1 cellular context compared by ENCODE assay signal in the genomic region with DNA sequence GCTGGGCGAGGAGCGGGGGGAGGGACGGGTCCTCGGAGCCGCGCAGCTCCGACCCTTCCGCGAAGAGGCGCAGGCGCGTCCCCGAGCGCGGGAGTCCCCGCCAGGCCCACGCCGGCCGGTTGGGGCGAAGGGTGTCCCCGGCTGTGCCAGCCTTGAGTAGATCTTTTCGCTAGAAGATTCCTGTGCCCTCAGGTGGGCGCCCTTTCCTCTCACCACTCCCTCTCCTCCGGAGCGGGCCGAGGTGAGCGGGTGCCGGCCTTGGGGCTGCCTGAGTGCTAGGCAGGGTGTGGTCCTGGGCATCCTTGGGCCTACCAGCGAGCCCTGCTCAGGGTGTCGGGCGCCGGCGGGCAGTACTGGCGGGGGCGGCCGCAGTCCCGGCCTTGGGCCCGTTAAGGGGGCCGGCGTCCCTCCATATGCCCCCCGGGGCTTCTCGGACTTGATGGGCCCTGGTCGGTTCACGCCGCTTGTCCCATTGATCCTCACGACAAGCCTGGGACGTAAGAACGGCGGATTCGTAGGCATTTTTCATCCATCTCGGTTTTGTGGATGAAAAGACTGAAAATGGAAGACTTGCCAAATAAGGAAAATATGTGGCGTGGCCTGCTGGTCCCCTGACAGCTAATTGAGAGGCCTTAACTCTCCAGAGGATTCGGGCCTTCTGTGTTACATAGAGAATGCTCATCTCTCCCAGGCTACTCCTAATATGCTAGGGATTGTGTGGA.
TF ChIP-seq lines count a peak whose summit lies in the region.

No MANE protein-coding gene starts in this region.

TF ChIP-seq in HepG2, 621 proteins besides CTCF, POLR2A, EP300 and RAD21 (continued from another document and continues in another):
- TF ChIP-seq, protein P1, sequence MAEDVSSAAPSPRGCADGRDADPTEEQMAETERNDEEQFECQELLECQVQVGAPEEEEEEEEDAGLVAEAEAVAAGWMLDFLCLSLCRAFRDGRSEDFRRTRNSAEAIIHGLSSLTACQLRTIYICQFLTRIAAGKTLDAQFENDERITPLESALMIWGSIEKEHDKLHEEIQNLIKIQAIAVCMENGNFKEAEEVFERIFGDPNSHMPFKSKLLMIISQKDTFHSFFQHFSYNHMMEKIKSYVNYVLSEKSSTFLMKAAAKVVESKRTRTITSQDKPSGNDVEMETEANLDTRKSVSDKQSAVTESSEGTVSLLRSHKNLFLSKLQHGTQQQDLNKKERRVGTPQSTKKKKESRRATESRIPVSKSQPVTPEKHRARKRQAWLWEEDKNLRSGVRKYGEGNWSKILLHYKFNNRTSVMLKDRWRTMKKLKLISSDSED (CRISPR knock-in tag; IDR thresholded peaks at IDR 0.05): no peak
- TF ChIP-seq ZNF460 (CRISPR knock-in tag; IDR thresholded peaks at IDR 0.05; ENCODE audit: borderline replicate concordance) (no peak), SRSF1 (optimal IDR thresholded peaks at IDR 0.05; ENCODE audit: low read depth, low read length) (no peak), SNAI1 (CRISPR knock-in tag; IDR thresholded peaks at IDR 0.05; ENCODE audit: borderline replicate concordance) (0 out of 2 replicates have a peak, but pooled peaks have one; percentile 23), RFXAP (CRISPR knock-in tag; IDR thresholded peaks at IDR 0.05; ENCODE audit: borderline replicate concordance) (peak; percentile 58; the same call in 1 of the 2 replicates), SUZ12 (IDR thresholded peaks at IDR 0.05; ENCODE audit: low read depth, low read length) (no peak), KAT7 (CRISPR knock-in tag; IDR thresholded peaks at IDR 0.05; ENCODE audit: borderline replicate concordance) (no peak), NKX3-1 (CRISPR knock-in tag; IDR thresholded peaks at IDR 0.05) (no peak), SP1 (IDR thresholded peaks at IDR 0.05) (no peak), SP1 (CRISPR knock-in tag; IDR thresholded peaks at IDR 0.05) (no peak), ZNF550 (CRISPR knock-in tag; IDR thresholded peaks at IDR 0.05; ENCODE audit: borderline replicate concordance) (0 out of 2 replicates have a peak, but pooled peaks have one; percentile 59), MED1 (CRISPR knock-in tag; IDR thresholded peaks at IDR 0.05) (peak; percentile 46; the same call in 1 of the 2 replicates), ZNF589 (CRISPR knock-in tag; conservative IDR thresholded peaks at IDR 0.05) (no peak), NR2C2 (CRISPR knock-in tag; IDR thresholded peaks at IDR 0.05; ENCODE audit: borderline replicate concordance) (no peak), KLF15 (CRISPR knock-in tag; IDR thresholded peaks at IDR 0.05; ENCODE audit: borderline replicate concordance) (no peak), CBFB (CRISPR knock-in tag; IDR thresholded peaks at IDR 0.05) (no peak), ZNF737 (CRISPR knock-in tag; IDR thresholded peaks at IDR 0.05; ENCODE audit: borderline replicate concordance) (no peak), HNRNPL (IDR thresholded peaks at IDR 0.05; ENCODE audit: low read depth, low read length) (0 out of 2 replicates have a peak, but pooled peaks have one; percentile 62), ATRX (CRISPR knock-in tag; IDR thresholded peaks at IDR 0.05; ENCODE audit: borderline replicate concordance) (no peak), FOXJ3 (CRISPR knock-in tag; IDR thresholded peaks at IDR 0.05; ENCODE audit: borderline replicate concordance) (no peak), FOXP1 (IDR thresholded peaks at IDR 0.05) (no peak), FOXP1 (CRISPR knock-in tag; IDR thresholded peaks at IDR 0.05) (no peak), PHF21A (CRISPR knock-in tag; IDR thresholded peaks at IDR 0.05) (no peak), ZNF557 (CRISPR knock-in tag; IDR thresholded peaks at IDR 0.05) (no peak), TAF15 (IDR thresholded peaks at IDR 0.05; ENCODE audit: low read depth, low read length, poor library complexity, severe bottlenecking) (no peak), ZNF225 (CRISPR knock-in tag; IDR thresholded peaks at IDR 0.05) (no peak; the same call in 1 of the 2 replicates), ZNF510 (CRISPR knock-in tag; IDR thresholded peaks at IDR 0.05; ENCODE audit: low read depth) (no peak), SKI (IDR thresholded peaks at IDR 0.05; ENCODE audit: partially characterized antibody) (no peak)
- TF ChIP-seq, protein P2, sequence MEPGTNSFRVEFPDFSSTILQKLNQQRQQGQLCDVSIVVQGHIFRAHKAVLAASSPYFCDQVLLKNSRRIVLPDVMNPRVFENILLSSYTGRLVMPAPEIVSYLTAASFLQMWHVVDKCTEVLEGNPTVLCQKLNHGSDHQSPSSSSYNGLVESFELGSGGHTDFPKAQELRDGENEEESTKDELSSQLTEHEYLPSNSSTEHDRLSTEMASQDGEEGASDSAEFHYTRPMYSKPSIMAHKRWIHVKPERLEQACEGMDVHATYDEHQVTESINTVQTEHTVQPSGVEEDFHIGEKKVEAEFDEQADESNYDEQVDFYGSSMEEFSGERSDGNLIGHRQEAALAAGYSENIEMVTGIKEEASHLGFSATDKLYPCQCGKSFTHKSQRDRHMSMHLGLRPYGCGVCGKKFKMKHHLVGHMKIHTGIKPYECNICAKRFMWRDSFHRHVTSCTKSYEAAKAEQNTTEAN (CRISPR knock-in tag; conservative IDR thresholded peaks at IDR 0.05): peak; percentile 79
- TF ChIP-seq, protein P3, sequence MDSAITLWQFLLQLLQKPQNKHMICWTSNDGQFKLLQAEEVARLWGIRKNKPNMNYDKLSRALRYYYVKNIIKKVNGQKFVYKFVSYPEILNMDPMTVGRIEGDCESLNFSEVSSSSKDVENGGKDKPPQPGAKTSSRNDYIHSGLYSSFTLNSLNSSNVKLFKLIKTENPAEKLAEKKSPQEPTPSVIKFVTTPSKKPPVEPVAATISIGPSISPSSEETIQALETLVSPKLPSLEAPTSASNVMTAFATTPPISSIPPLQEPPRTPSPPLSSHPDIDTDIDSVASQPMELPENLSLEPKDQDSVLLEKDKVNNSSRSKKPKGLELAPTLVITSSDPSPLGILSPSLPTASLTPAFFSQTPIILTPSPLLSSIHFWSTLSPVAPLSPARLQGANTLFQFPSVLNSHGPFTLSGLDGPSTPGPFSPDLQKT (CRISPR knock-in tag; IDR thresholded peaks at IDR 0.05; ENCODE audit: borderline replicate concordance): no peak
- TF ChIP-seq, protein P4, sequence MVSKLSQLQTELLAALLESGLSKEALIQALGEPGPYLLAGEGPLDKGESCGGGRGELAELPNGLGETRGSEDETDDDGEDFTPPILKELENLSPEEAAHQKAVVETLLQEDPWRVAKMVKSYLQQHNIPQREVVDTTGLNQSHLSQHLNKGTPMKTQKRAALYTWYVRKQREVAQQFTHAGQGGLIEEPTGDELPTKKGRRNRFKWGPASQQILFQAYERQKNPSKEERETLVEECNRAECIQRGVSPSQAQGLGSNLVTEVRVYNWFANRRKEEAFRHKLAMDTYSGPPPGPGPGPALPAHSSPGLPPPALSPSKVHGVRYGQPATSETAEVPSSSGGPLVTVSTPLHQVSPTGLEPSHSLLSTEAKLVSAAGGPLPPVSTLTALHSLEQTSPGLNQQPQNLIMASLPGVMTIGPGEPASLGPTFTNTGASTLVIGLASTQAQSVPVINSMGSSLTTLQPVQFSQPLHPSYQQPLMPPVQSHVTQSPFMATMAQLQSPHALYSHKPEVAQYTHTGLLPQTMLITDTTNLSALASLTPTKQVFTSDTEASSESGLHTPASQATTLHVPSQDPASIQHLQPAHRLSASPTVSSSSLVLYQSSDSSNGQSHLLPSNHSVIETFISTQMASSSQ (IDR thresholded peaks at IDR 0.05; ENCODE audit: low read depth): no peak
- TF ChIP-seq, protein P4 (CRISPR knock-in tag; IDR thresholded peaks at IDR 0.05; ENCODE audit: borderline replicate concordance): no peak
- TF ChIP-seq, protein P5, sequence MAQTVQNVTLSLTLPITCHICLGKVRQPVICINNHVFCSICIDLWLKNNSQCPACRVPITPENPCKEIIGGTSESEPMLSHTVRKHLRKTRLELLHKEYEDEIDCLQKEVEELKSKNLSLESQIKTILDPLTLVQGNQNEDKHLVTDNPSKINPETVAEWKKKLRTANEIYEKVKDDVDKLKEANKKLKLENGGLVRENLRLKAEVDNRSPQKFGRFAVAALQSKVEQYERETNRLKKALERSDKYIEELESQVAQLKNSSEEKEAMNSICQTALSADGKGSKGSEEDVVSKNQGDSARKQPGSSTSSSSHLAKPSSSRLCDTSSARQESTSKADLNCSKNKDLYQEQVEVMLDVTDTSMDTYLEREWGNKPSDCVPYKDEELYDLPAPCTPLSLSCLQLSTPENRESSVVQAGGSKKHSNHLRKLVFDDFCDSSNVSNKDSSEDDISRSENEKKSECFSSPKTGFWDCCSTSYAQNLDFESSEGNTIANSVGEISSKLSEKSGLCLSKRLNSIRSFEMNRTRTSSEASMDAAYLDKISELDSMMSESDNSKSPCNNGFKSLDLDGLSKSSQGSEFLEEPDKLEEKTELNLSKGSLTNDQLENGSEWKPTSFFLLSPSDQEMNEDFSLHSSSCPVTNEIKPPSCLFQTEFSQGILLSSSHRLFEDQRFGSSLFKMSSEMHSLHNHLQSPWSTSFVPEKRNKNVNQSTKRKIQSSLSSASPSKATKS (CRISPR knock-in tag; IDR thresholded peaks at IDR 0.05): no peak; the same call in 1 of the 2 replicates
- TF ChIP-seq, protein P6, sequence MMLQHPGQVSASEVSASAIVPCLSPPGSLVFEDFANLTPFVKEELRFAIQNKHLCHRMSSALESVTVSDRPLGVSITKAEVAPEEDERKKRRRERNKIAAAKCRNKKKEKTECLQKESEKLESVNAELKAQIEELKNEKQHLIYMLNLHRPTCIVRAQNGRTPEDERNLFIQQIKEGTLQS (CRISPR knock-in tag; IDR thresholded peaks at IDR 0.05): no peak
- TF ChIP-seq, protein P7, sequence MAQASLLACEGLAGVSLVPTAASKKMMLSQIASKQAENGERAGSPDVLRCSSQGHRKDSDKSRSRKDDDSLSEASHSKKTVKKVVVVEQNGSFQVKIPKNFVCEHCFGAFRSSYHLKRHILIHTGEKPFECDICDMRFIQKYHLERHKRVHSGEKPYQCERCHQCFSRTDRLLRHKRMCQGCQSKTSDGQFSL (CRISPR knock-in tag; IDR thresholded peaks at IDR 0.05): no peak
- TF ChIP-seq, protein P8, sequence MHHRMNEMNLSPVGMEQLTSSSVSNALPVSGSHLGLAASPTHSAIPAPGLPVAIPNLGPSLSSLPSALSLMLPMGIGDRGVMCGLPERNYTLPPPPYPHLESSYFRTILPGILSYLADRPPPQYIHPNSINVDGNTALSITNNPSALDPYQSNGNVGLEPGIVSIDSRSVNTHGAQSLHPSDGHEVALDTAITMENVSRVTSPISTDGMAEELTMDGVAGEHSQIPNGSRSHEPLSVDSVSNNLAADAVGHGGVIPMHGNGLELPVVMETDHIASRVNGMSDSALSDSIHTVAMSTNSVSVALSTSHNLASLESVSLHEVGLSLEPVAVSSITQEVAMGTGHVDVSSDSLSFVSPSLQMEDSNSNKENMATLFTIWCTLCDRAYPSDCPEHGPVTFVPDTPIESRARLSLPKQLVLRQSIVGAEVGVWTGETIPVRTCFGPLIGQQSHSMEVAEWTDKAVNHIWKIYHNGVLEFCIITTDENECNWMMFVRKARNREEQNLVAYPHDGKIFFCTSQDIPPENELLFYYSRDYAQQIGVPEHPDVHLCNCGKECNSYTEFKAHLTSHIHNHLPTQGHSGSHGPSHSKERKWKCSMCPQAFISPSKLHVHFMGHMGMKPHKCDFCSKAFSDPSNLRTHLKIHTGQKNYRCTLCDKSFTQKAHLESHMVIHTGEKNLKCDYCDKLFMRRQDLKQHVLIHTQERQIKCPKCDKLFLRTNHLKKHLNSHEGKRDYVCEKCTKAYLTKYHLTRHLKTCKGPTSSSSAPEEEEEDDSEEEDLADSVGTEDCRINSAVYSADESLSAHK (CRISPR knock-in tag; IDR thresholded peaks at IDR 0.05; ENCODE audit: borderline replicate concordance): no peak
- TF ChIP-seq, protein P9, sequence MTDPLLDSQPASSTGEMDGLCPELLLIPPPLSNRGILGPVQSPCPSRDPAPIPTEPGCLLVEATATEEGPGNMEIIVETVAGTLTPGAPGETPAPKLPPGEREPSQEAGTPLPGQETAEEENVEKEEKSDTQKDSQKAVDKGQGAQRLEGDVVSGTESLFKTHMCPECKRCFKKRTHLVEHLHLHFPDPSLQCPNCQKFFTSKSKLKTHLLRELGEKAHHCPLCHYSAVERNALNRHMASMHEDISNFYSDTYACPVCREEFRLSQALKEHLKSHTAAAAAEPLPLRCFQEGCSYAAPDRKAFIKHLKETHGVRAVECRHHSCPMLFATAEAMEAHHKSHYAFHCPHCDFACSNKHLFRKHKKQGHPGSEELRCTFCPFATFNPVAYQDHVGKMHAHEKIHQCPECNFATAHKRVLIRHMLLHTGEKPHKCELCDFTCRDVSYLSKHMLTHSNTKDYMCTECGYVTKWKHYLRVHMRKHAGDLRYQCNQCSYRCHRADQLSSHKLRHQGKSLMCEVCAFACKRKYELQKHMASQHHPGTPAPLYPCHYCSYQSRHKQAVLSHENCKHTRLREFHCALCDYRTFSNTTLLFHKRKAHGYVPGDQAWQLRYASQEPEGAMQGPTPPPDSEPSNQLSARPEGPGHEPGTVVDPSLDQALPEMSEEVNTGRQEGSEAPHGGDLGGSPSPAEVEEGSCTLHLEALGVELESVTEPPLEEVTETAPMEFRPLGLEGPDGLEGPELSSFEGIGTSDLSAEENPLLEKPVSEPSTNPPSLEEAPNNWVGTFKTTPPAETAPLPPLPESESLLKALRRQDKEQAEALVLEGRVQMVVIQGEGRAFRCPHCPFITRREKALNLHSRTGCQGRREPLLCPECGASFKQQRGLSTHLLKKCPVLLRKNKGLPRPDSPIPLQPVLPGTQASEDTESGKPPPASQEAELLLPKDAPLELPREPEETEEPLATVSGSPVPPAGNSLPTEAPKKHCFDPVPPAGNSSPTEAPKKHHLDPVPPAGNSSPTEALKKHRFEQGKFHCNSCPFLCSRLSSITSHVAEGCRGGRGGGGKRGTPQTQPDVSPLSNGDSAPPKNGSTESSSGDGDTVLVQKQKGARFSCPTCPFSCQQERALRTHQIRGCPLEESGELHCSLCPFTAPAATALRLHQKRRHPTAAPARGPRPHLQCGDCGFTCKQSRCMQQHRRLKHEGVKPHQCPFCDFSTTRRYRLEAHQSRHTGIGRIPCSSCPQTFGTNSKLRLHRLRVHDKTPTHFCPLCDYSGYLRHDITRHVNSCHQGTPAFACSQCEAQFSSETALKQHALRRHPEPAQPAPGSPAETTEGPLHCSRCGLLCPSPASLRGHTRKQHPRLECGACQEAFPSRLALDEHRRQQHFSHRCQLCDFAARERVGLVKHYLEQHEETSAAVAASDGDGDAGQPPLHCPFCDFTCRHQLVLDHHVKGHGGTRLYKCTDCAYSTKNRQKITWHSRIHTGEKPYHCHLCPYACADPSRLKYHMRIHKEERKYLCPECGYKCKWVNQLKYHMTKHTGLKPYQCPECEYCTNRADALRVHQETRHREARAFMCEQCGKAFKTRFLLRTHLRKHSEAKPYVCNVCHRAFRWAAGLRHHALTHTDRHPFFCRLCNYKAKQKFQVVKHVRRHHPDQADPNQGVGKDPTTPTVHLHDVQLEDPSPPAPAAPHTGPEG (CRISPR knock-in tag; IDR thresholded peaks at IDR 0.05): no peak; the same call in 1 of the 2 replicates
